8 cellular contexts compared by ENCODE assay signal in the genomic region with DNA sequence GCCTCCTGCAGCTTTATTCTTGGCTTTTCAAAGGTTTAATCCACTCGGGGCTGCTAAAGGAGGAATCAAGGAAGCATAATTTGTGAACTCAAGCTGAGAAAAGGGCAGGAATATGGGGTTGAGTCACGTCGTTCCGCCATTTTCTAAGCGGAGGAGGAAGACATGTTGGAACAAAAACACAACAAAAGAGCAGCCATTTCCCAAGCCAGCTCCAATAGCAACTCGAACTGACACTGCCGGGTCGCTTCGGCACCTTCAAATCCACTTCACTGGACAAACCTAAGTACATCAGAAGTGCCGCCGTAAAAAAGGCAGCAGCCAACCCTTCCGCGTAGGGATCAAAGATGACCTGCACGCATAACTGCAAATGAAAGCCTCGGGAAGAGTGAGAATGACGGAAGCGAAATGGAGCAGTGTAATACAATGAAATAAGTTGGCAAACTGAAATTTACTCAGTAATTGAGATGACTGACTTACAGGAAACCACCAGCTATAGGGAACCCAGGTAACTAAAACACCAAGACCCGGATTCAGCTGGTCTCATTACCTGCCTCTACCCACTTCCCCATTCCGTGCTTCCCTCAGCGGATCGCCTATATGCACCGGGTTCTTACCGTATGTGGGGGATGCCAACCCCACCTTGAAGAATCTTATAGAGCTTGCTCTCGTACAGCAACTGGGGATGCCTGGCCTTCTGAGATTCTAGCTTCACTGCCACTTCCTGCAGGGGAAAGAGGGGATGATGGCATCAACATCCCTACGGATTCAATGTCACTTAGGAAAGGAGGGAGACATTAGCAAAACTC. TPM values are rescaled to one million over a fixed set of nuclear protein-coding genes. Genes with fewer than 3 reads are reported as not detected.
DNase-seq lines count a peak whose midpoint lies in the region; ATAC-seq lines count a peak whose summit lies in the region.

No MANE protein-coding gene starts in this region.

- H3K27ac Mint-ChIP-seq in activated CD4-positive, alpha-beta memory T cell treated with anti-CD3 and anti-CD28 coated beads, Interleukin-2, amount 10 ng/mL, durations not matched to agents 7 days and 5 days = peak overlapping the region; percentile 95
- peak overlapping the region; percentile 93 to 98 for H3K27ac Mint-ChIP-seq in natural killer cell treated with Interleukin-12 subunit alpha and Interleukin-12 subunit beta and Interleukin-15 and Interleukin-18, amount 100 ng/mL, for 72 hours

- H3K9me3 Mint-ChIP-seq in activated CD4-positive, alpha-beta memory T cell treated with anti-CD3 and anti-CD28 coated beads, Interleukin-2, amount 10 ng/mL, durations not matched to agents 7 days and 5 days = no peaks in the 10 kb centered on the region
- H3K9me3 Mint-ChIP-seq in natural killer cell treated with Interleukin-12 subunit alpha and Interleukin-12 subunit beta and Interleukin-15 and Interleukin-18, amount 100 ng/mL, for 72 hours = no peaks in the 10 kb centered on the region

- DNase-seq in NCI-H2227 (lab: John Stamatoyannopoulos, UW; ENCODE audit: unreplicated experiment) = peak; percentile 58
- no peak for DNase-seq in NCI-H2227 treated with DMSO at 0.1 percent for 48 hours (lab: John Stamatoyannopoulos, UW)
- DNase-seq in NCI-H226 = peak; percentile 56
- peak; percentile 49 for DNase-seq in activated CD4-positive, alpha-beta memory T cell treated with anti-CD3 and anti-CD28 coated beads, Interleukin-2, amount 10 ng/mL, durations not matched to agents 7 days and 5 days
- DNase-seq in natural killer cell treated with Interleukin-12 subunit alpha and Interleukin-12 subunit beta and Interleukin-15 and Interleukin-18, amount 100 ng/mL, for 72 hours (ENCODE audit: low spot score) = no peak

- 1% methylated on average over 25 of the region's 25 CpGs for WGBS in esophagus, 2 donors

- POLR2A ChIA-PET in activated CD4-positive, alpha-beta memory T cell treated with anti-CD3 and anti-CD28 coated beads, Interleukin-2, amount 10 ng/mL, durations not matched to agents 7 days and 5 days (lab: Charles Lee) = interaction anchor here (0.7 to 4.9 kb wide), 25 partner anchors 11 to 451 kb away, joined by 3 to 71 read pairs (median 5); a partner anchor contains a TSS

- no peaks in the 10 kb centered on the region for H3K27me3 Mint-ChIP-seq in activated CD4-positive, alpha-beta memory T cell treated with anti-CD3 and anti-CD28 coated beads, Interleukin-2, amount 10 ng/mL, durations not matched to agents 7 days and 5 days
- no peaks in the 10 kb centered on the region for H3K27me3 Mint-ChIP-seq in natural killer cell treated with Interleukin-12 subunit alpha and Interleukin-12 subunit beta and Interleukin-15 and Interleukin-18, amount 100 ng/mL, for 72 hours

- no peaks in the 10 kb centered on the region for H3K27me3 ChIP-seq in esophagus (ENCODE audit: control insufficient read depth in 1 of 2, insufficient read depth in 2 of 2, low read length in 2 of 2)

- peaks cover 0 to 7% of the 10 kb centered on the region in 2 donors for H3K4me1 ChIP-seq in esophagus (ENCODE audit: control insufficient read depth in 2 of 2, insufficient read depth in 2 of 2, low read length in 1 of 2)

- H3K4me3 Mint-ChIP-seq in activated CD4-positive, alpha-beta memory T cell treated with anti-CD3 and anti-CD28 coated beads, Interleukin-2, amount 10 ng/mL, durations not matched to agents 7 days and 5 days = peak overlapping the region; percentile 93
- H3K4me3 Mint-ChIP-seq in natural killer cell treated with Interleukin-12 subunit alpha and Interleukin-12 subunit beta and Interleukin-15 and Interleukin-18, amount 100 ng/mL, for 72 hours = peak overlapping the region; percentile 93

- H3K36me3 Mint-ChIP-seq in activated CD4-positive, alpha-beta memory T cell treated with anti-CD3 and anti-CD28 coated beads, Interleukin-2, amount 10 ng/mL, durations not matched to agents 7 days and 5 days (ENCODE audit: low read depth) = peaks cover 64% of the 10 kb centered on the region
- peaks cover 25% of the 10 kb centered on the region for H3K36me3 Mint-ChIP-seq in natural killer cell treated with Interleukin-12 subunit alpha and Interleukin-12 subunit beta and Interleukin-15 and Interleukin-18, amount 100 ng/mL, for 72 hours

- CTCF ChIA-PET in activated CD4-positive, alpha-beta memory T cell treated with anti-CD3 and anti-CD28 coated beads, Interleukin-2, amount 10 ng/mL, durations not matched to agents 7 days and 5 days (lab: Charles Lee) = interaction anchor here (1.1 to 3.3 kb wide), 5 partner anchors 12 to 192 kb away, joined by 4 to 16 read pairs (median 7); a partner anchor contains a TSS

- peak; percentile 22 for ATAC-seq in HG02759 (IDR thresholded peaks at IDR 0.05; ENCODE audit: unreplicated experiment)
- no peak for ATAC-seq in natural killer cell treated with Interleukin-12 subunit alpha and Interleukin-12 subunit beta and Interleukin-15 and Interleukin-18, amount 100 ng/mL, for 72 hours
- ATAC-seq in HG03039 (IDR thresholded peaks at IDR 0.05; ENCODE audit: unreplicated experiment) = no peak

- peaks cover 6 to 7% of the 10 kb centered on the region in 2 donors for H3K36me3 ChIP-seq in esophagus (ENCODE audit: control insufficient read depth in 2 of 2, insufficient read depth in 2 of 2, low read length in 1 of 2)

- H3K4me1 Mint-ChIP-seq in activated CD4-positive, alpha-beta memory T cell treated with anti-CD3 and anti-CD28 coated beads, Interleukin-2, amount 10 ng/mL, durations not matched to agents 7 days and 5 days = peaks cover 43% of the 10 kb centered on the region
- peaks cover 28 to 37% of the 10 kb centered on the region in 2 donors for H3K4me1 Mint-ChIP-seq in natural killer cell treated with Interleukin-12 subunit alpha and Interleukin-12 subunit beta and Interleukin-15 and Interleukin-18, amount 100 ng/mL, for 72 hours (ENCODE audit: low read depth in 2 of 2)

- H3K27ac ChIP-seq in esophagus (ENCODE audit: low read depth in 2 of 2, low read length in 1 of 2) = peak overlapping the region; percentile 96 to 98

- H3K4me3 ChIP-seq in esophagus (ENCODE audit: low read depth in 1 of 2, low read length in 2 of 2) = peak overlapping the region; percentile 69 to 96

- H3K9me3 ChIP-seq in esophagus (ENCODE audit: control insufficient read depth in 2 of 2, insufficient read depth in 1 of 2, low read depth in 1 of 2, low read length in 1 of 2) = no peaks in the 10 kb centered on the region

RNA-seq across cellular contexts. Expression of a gene that starts 1.6 kb away (rescaled TPM):
- total RNA-seq in activated CD4-positive, alpha-beta memory T cell treated with anti-CD3 and anti-CD28 coated beads, Interleukin-2, amount 10 ng/mL, durations not matched to agents 7 days and 5 days = 100 to 1,000 TPM; 194 to 203 TPM
- polyA plus RNA-seq in esophagus = 10 to 100 TPM; 81.1 to 91.8 TPM
- 100 to 1,000 TPM; 173 to 237 TPM for total RNA-seq in natural killer cell treated with Interleukin-12 subunit alpha and Interleukin-12 subunit beta and Interleukin-15 and Interleukin-18, amount 100 ng/mL, for 72 hours

RNA-seq across cellular contexts. Expression of a gene that starts 31.6 kb away (rescaled TPM):
- total RNA-seq in activated CD4-positive, alpha-beta memory T cell treated with anti-CD3 and anti-CD28 coated beads, Interleukin-2, amount 10 ng/mL, durations not matched to agents 7 days and 5 days = 1 to 10 TPM in 1 of 2 experiments, under 1 TPM in 1; 0.88 to 1.1 TPM
- polyA plus RNA-seq in esophagus = 10 to 100 TPM; 10.6 to 11.6 TPM
- under 1 TPM in 1 of 2 donors, not detected in 1; 0.67 TPM for total RNA-seq in natural killer cell treated with Interleukin-12 subunit alpha and Interleukin-12 subunit beta and Interleukin-15 and Interleukin-18, amount 100 ng/mL, for 72 hours

Comparison
In these comparisons a context has a peak if more than half of its experiments do, and no peak if none do; other contexts are left out.
1. DNase-seq: peak in NCI-H2227 (single experiment), NCI-H226 (single experiment) and activated CD4-positive, alpha-beta memory T cell treated with anti-CD3 and anti-CD28 coated beads, Interleukin-2, amount 10 ng/mL, durations not matched to agents 7 days and 5 days (single experiment); none in NCI-H2227 treated with DMSO at 0.1 percent for 48 hours (single experiment) and natural killer cell treated with Interleukin-12 subunit alpha and Interleukin-12 subunit beta and Interleukin-15 and Interleukin-18, amount 100 ng/mL, for 72 hours (single experiment).